Comparison of ENCODE assay signal across 8 cellular contexts in genomic region chr3:66398228-66399025, GRCh38.
DNase-seq lines count a peak whose midpoint lies in the region; ATAC-seq lines count a peak whose summit lies in the region.

No MANE protein-coding gene starts in this region.

- ATAC-seq in activated T-helper 17 cell treated with anti-CD3 and anti-CD28 coated beads, Interleukin-2, amount 50 U/mL, for 72 hours (replicated peaks), result no peak
- no peak for ATAC-seq in HG03342 (IDR thresholded peaks at IDR 0.05; ENCODE audit: unreplicated experiment)
- ATAC-seq in natural killer cell treated with Interleukin-12 subunit alpha and Interleukin-12 subunit beta and Interleukin-15 and Interleukin-18, amount 100 ng/mL, for 72 hours, result no peak
- no peak for ATAC-seq in stimulated activated memory B cell treated with anti-CD40 and anti-IgM and Interleukin-4, amounts not matched to agents 10 μg/mL and 1 μg/mL and 100 μg/mL, for 72 hours

- no peaks in the 10 kb centered on the region for H3K27me3 Mint-ChIP-seq in activated T-helper 17 cell treated with anti-CD3 and anti-CD28 coated beads, Interleukin-2, amount 50 U/mL, for 72 hours
- H3K27me3 Mint-ChIP-seq in natural killer cell treated with Interleukin-12 subunit alpha and Interleukin-12 subunit beta and Interleukin-15 and Interleukin-18, amount 100 ng/mL, for 72 hours, result no peaks in the 10 kb centered on the region
- no peaks in the 10 kb centered on the region for H3K27me3 Mint-ChIP-seq in stimulated activated memory B cell treated with anti-CD40 and anti-IgM and Interleukin-4, amounts not matched to agents 10 μg/mL and 1 μg/mL and 100 μg/mL, for 72 hours

- H3K27ac Mint-ChIP-seq in activated T-helper 17 cell treated with anti-CD3 and anti-CD28 coated beads, Interleukin-2, amount 50 U/mL, for 72 hours, result peak overlapping the region; percentile 87
- no peak overlapping the region for H3K27ac Mint-ChIP-seq in natural killer cell treated with Interleukin-12 subunit alpha and Interleukin-12 subunit beta and Interleukin-15 and Interleukin-18, amount 100 ng/mL, for 72 hours
- H3K27ac Mint-ChIP-seq in stimulated activated memory B cell treated with anti-CD40 and anti-IgM and Interleukin-4, amounts not matched to agents 10 μg/mL and 1 μg/mL and 100 μg/mL, for 72 hours, result no peak overlapping the region

- H3K36me3 ChIP-seq in muscle layer of colon (ENCODE audit: insufficient read depth, low read length) (peaks cover 60% of the 10 kb centered on the region), H7 (replicated peaks; ENCODE audit: control insufficient read depth, insufficient read depth, low read length) (peaks cover 44% of the 10 kb centered on the region)

- peaks cover 20% of the 10 kb centered on the region for H3K4me1 Mint-ChIP-seq in activated T-helper 17 cell treated with anti-CD3 and anti-CD28 coated beads, Interleukin-2, amount 50 U/mL, for 72 hours
- H3K4me1 Mint-ChIP-seq in natural killer cell treated with Interleukin-12 subunit alpha and Interleukin-12 subunit beta and Interleukin-15 and Interleukin-18, amount 100 ng/mL, for 72 hours (ENCODE audit: low read depth in 2 of 2), result peaks cover 13 to 24% of the 10 kb centered on the region in 2 donors
- H3K4me1 Mint-ChIP-seq in stimulated activated memory B cell treated with anti-CD40 and anti-IgM and Interleukin-4, amounts not matched to agents 10 μg/mL and 1 μg/mL and 100 μg/mL, for 72 hours, result peaks cover 13% of the 10 kb centered on the region

- peaks cover 89% of the 10 kb centered on the region for H3K36me3 Mint-ChIP-seq in activated T-helper 17 cell treated with anti-CD3 and anti-CD28 coated beads, Interleukin-2, amount 50 U/mL, for 72 hours (ENCODE audit: low read depth)
- no peaks in the 10 kb centered on the region for H3K36me3 Mint-ChIP-seq in natural killer cell treated with Interleukin-12 subunit alpha and Interleukin-12 subunit beta and Interleukin-15 and Interleukin-18, amount 100 ng/mL, for 72 hours
- no peaks in the 10 kb centered on the region for H3K36me3 Mint-ChIP-seq in stimulated activated memory B cell treated with anti-CD40 and anti-IgM and Interleukin-4, amounts not matched to agents 10 μg/mL and 1 μg/mL and 100 μg/mL, for 72 hours

- no peaks in the 10 kb centered on the region for H3K9me3 Mint-ChIP-seq in activated T-helper 17 cell treated with anti-CD3 and anti-CD28 coated beads, Interleukin-2, amount 50 U/mL, for 72 hours
- no peaks in the 10 kb centered on the region for H3K9me3 Mint-ChIP-seq in natural killer cell treated with Interleukin-12 subunit alpha and Interleukin-12 subunit beta and Interleukin-15 and Interleukin-18, amount 100 ng/mL, for 72 hours
- H3K9me3 Mint-ChIP-seq in stimulated activated memory B cell treated with anti-CD40 and anti-IgM and Interleukin-4, amounts not matched to agents 10 μg/mL and 1 μg/mL and 100 μg/mL, for 72 hours, result no peaks in the 10 kb centered on the region

- H3K4me1 ChIP-seq in muscle layer of colon (ENCODE audit: insufficient read depth, low read length), result peaks cover 79% of the 10 kb centered on the region

- H3K4me3 ChIP-seq in muscle layer of colon (ENCODE audit: low read depth in 1 of 2, low read length in 2 of 2), result no peak overlapping the region
- H3K4me3 ChIP-seq in H7 (ENCODE audit: insufficient read depth, low read depth, low read length), result no peak overlapping the region

- no peaks in the 10 kb centered on the region for H3K27me3 ChIP-seq in muscle layer of colon (ENCODE audit: control insufficient read depth in 1 of 2, insufficient read depth in 2 of 2, low read length in 2 of 2)
- no peaks in the 10 kb centered on the region for H3K27me3 ChIP-seq in H7 (ENCODE audit: control insufficient read depth, insufficient read depth, low read length)

- H3K9me3 ChIP-seq in muscle layer of colon (ENCODE audit: low read length), result no peaks in the 10 kb centered on the region

- DNase-seq in Ammon's horn (ENCODE audit: low spot score), result peak; percentile 54
- DNase-seq in HT1080 (ENCODE audit: low read depth), result peak; percentile 10
- DNase-seq in natural killer cell treated with Interleukin-12 subunit alpha and Interleukin-12 subunit beta and Interleukin-15 and Interleukin-18, amount 100 ng/mL, for 72 hours (ENCODE audit: low spot score), result no peak
- DNase-seq in H7, result no peak

- no peak overlapping the region for H3K9ac ChIP-seq in muscle layer of colon (ENCODE audit: low read length)

- H3K4me3 Mint-ChIP-seq in activated T-helper 17 cell treated with anti-CD3 and anti-CD28 coated beads, Interleukin-2, amount 50 U/mL, for 72 hours, result no peak overlapping the region
- no peak overlapping the region for H3K4me3 Mint-ChIP-seq in natural killer cell treated with Interleukin-12 subunit alpha and Interleukin-12 subunit beta and Interleukin-15 and Interleukin-18, amount 100 ng/mL, for 72 hours
- no peak overlapping the region for H3K4me3 Mint-ChIP-seq in stimulated activated memory B cell treated with anti-CD40 and anti-IgM and Interleukin-4, amounts not matched to agents 10 μg/mL and 1 μg/mL and 100 μg/mL, for 72 hours

- peak overlapping the region; percentile 47 for H3K27ac ChIP-seq in muscle layer of colon (ENCODE audit: low read depth, low read length)

Comparison
In these comparisons a context has a peak if more than half of its experiments do, and no peak if none do; other contexts are left out.
1. DNase-seq: peak in Ammon's horn (single experiment) and HT1080 (single experiment); none in natural killer cell treated with Interleukin-12 subunit alpha and Interleukin-12 subunit beta and Interleukin-15 and Interleukin-18, amount 100 ng/mL, for 72 hours (single experiment) and H7 (single experiment).